ENCODE assay signal across 8 cellular contexts in genomic region chr6:134175532-134176282, GRCh38.
DNase-seq lines count a peak whose midpoint lies in the region; ATAC-seq and TF ChIP-seq lines count a peak whose summit lies in the region.

No MANE protein-coding gene starts in this region.

- no peak for ATAC-seq in CD8-positive, alpha-beta T cell
- ATAC-seq in GM21528 (IDR thresholded peaks at IDR 0.05; ENCODE audit: low FRiP score, unreplicated experiment) (peak; percentile 21), esophagus mucosa (peak; percentile 48), HG02884 (IDR thresholded peaks at IDR 0.05; ENCODE audit: unreplicated experiment) (no peak)
- peak; percentile 3 for ATAC-seq in activated CD8-positive, alpha-beta T cell treated with anti-CD3 and anti-CD28 coated beads for 36 hours

- POLR2A ChIA-PET in CD8-positive, alpha-beta T cell (lab: Charles Lee): no interaction called here
- POLR2A ChIA-PET in activated CD8-positive, alpha-beta T cell treated with anti-CD3 and anti-CD28 coated beads for 36 hours (lab: Charles Lee): interaction anchor here (0.6 to 0.8 kb wide), 3 partner anchors 142 to 396 kb away, joined by 3 to 4 read pairs (median 3); partner anchors contain the start of gene SGK1

- H3K4me1 ChIP-seq in CD8-positive, alpha-beta T cell (ENCODE audit: insufficient read depth, low read length): peaks cover 55% of the 10 kb centered on the region
- peaks cover 15% of the 10 kb centered on the region for H3K4me1 ChIP-seq in muscle layer of colon (ENCODE audit: insufficient read depth, low read length)
- peaks cover 19% of the 10 kb centered on the region for H3K4me1 ChIP-seq in stomach smooth muscle (ENCODE audit: control insufficient read depth, insufficient read depth, low read length)

- CTCF ChIA-PET in CD8-positive, alpha-beta T cell (lab: Charles Lee): interaction anchor here (0.9 to 4.7 kb wide), 2 partner anchors 460 to 466 kb away, joined by 3 to 65 read pairs; no protein-coding TSS in a partner anchor
- CTCF ChIA-PET in activated CD8-positive, alpha-beta T cell treated with anti-CD3 and anti-CD28 coated beads for 36 hours (lab: Charles Lee): interaction anchor here (0.8 to 0.9 kb wide), 2 partner anchors 72 to 465 kb away, joined by 3 to 4 read pairs; no protein-coding TSS in a partner anchor

- peak overlapping the region; percentile 89 for H3K27ac Mint-ChIP-seq in CD8-positive, alpha-beta T cell
- H3K27ac Mint-ChIP-seq in activated CD8-positive, alpha-beta T cell treated with anti-CD3 and anti-CD28 coated beads for 36 hours: peak overlapping the region; percentile 96

- peak overlapping the region; percentile 87 for H3K4me3 ChIP-seq in CD8-positive, alpha-beta T cell (ENCODE audit: low read depth, low read length)
- peak overlapping the region; percentile 75 to 78 for H3K4me3 ChIP-seq in muscle layer of colon (ENCODE audit: low read depth in 1 of 2, low read length in 2 of 2)
- H3K4me3 ChIP-seq in stomach smooth muscle (ENCODE audit: low read length in 2 of 2): peak overlapping the region; percentile 85 to 87

- no peaks in the 10 kb centered on the region for H3K27me3 Mint-ChIP-seq in CD8-positive, alpha-beta T cell (ENCODE audit: low read depth)
- H3K27me3 Mint-ChIP-seq in activated CD8-positive, alpha-beta T cell treated with anti-CD3 and anti-CD28 coated beads for 36 hours: no peaks in the 10 kb centered on the region

- TF ChIP-seq CTCF in CD8-positive, alpha-beta T cell (IDR thresholded peaks at IDR 0.05): no peak
- no peak for TF ChIP-seq CTCF in activated CD8-positive, alpha-beta T cell treated with anti-CD3 and anti-CD28 coated beads for 36 hours (IDR thresholded peaks at IDR 0.05)

- peaks cover 61% of the 10 kb centered on the region for H3K4me1 Mint-ChIP-seq in CD8-positive, alpha-beta T cell (ENCODE audit: low read depth)
- H3K4me1 Mint-ChIP-seq in activated CD8-positive, alpha-beta T cell treated with anti-CD3 and anti-CD28 coated beads for 36 hours (ENCODE audit: low read depth): peaks cover 54% of the 10 kb centered on the region

- H3K9ac ChIP-seq in muscle layer of colon (ENCODE audit: low read length) (no peak overlapping the region), stomach smooth muscle (ENCODE audit: low read length in 2 of 2) (peak overlapping the region; percentile 58 to 71)

- H3K36me3 Mint-ChIP-seq in CD8-positive, alpha-beta T cell: peaks cover 40% of the 10 kb centered on the region
- H3K36me3 Mint-ChIP-seq in activated CD8-positive, alpha-beta T cell treated with anti-CD3 and anti-CD28 coated beads for 36 hours (ENCODE audit: low read depth): peaks cover 39% of the 10 kb centered on the region

- peak overlapping the region; percentile 98 for H3K4me3 Mint-ChIP-seq in CD8-positive, alpha-beta T cell
- peak overlapping the region; percentile 98 for H3K4me3 Mint-ChIP-seq in activated CD8-positive, alpha-beta T cell treated with anti-CD3 and anti-CD28 coated beads for 36 hours

- intact Hi-C loops in CD8-positive, alpha-beta T cell (cut with DNase I, micrococcal nuclease): loop anchor here (1.0 to 10.0 kb wide), 16 partner anchors 72 to 1361 kb away; partner anchors contain the start of genes MYB (in 1 of the 2), RPS12 (in 1 of the 2) and SGK1 (in 1 of the 2)
- intact Hi-C loops in activated CD8-positive, alpha-beta T cell treated with anti-CD3 and anti-CD28 coated beads for 36 hours (cut with micrococcal nuclease): loop anchor here (2.0 to 10.0 kb wide), 5 partner anchors 71 to 349 kb away; no protein-coding TSS in a partner anchor

- DNase-seq in CD8-positive, alpha-beta T cell: peak in 6 of 7 experiments; percentile 17 to 72 (median 46)
- peak; percentile 68 for DNase-seq in LoVo (ENCODE audit: low spot score)
- DNase-seq in activated CD8-positive, alpha-beta T cell treated with anti-CD3 and anti-CD28 coated beads for 36 hours: peak; percentile 69

- no peaks in the 10 kb centered on the region for H3K9me3 Mint-ChIP-seq in CD8-positive, alpha-beta T cell
- no peaks in the 10 kb centered on the region for H3K9me3 Mint-ChIP-seq in activated CD8-positive, alpha-beta T cell treated with anti-CD3 and anti-CD28 coated beads for 36 hours

- no peaks in the 10 kb centered on the region for H3K9me3 ChIP-seq in CD8-positive, alpha-beta T cell (ENCODE audit: low read length)
- no peaks in the 10 kb centered on the region for H3K9me3 ChIP-seq in muscle layer of colon (ENCODE audit: low read length)
- no peaks in the 10 kb centered on the region for H3K9me3 ChIP-seq in stomach smooth muscle (ENCODE audit: control insufficient read depth in 2 of 2, low read length in 2 of 2)

- no peaks in the 10 kb centered on the region for H3K27me3 ChIP-seq in CD8-positive, alpha-beta T cell (ENCODE audit: insufficient read depth, low read length)
- H3K27me3 ChIP-seq in muscle layer of colon (ENCODE audit: control insufficient read depth in 1 of 2, insufficient read depth in 2 of 2, low read length in 2 of 2): peaks cover 0 to 13% of the 10 kb centered on the region in 2 donors
- no peaks in the 10 kb centered on the region for H3K27me3 ChIP-seq in stomach smooth muscle (ENCODE audit: control insufficient read depth in 1 of 2, insufficient read depth in 2 of 2, low read length in 2 of 2)

- H3K27ac ChIP-seq in CD8-positive, alpha-beta T cell (ENCODE audit: low read depth, low read length): peak overlapping the region; percentile 74
- H3K27ac ChIP-seq in muscle layer of colon (ENCODE audit: low read depth, low read length) (peak overlapping the region; percentile 72), stomach smooth muscle (ENCODE audit: low read length) (peak overlapping the region; percentile 69)

- H3K36me3 ChIP-seq in CD8-positive, alpha-beta T cell (ENCODE audit: insufficient read depth, low read length): peaks cover 22% of the 10 kb centered on the region
- H3K36me3 ChIP-seq in muscle layer of colon (ENCODE audit: insufficient read depth, low read length) (no peaks in the 10 kb centered on the region), stomach smooth muscle (ENCODE audit: control insufficient read depth in 2 of 2, insufficient read depth in 2 of 2, low read length in 2 of 2) (peaks cover under 1 to 4% of the 10 kb centered on the region in 2 donors)

Comparison
In these comparisons a context has a peak if more than half of its experiments do, and no peak if none do; other contexts are left out.
1. ATAC-seq: peak in GM21528 (single experiment), activated CD8-positive, alpha-beta T cell treated with anti-CD3 and anti-CD28 coated beads for 36 hours (single experiment) and esophagus mucosa (single experiment); none in CD8-positive, alpha-beta T cell (single experiment) and HG02884 (single experiment).
2. Peak in every context shown above with its lines, with median percentiles within 50 percentile points of each other: DNase-seq, H3K27ac ChIP-seq and H3K4me3 ChIP-seq.